ENCODE assay signal across 8 cellular contexts in genomic region chr12:48997719-48998496, GRCh38. TPM values are rescaled to one million over a fixed set of nuclear protein-coding genes. Genes with fewer than 3 reads are reported as not detected.
DNase-seq lines count a peak whose midpoint lies in the region; ATAC-seq and TF ChIP-seq lines count a peak whose summit lies in the region.

No MANE protein-coding gene starts in this region.

- H3K9me3 ChIP-seq in DOHH2 (ENCODE audit: control insufficient read depth, insufficient read depth, low read length) (no peaks in the 10 kb centered on the region), endocrine pancreas (ENCODE audit: control insufficient read depth, low read length) (no peaks in the 10 kb centered on the region)

- H3K9me3 Mint-ChIP-seq in neural crest cell: no peaks in the 10 kb centered on the region

- 0 out of 2 replicates have a peak, but pooled peaks cover 2% of the 10 kb centered on the region for H3K79me2 ChIP-seq in DOHH2 (ENCODE audit: control insufficient read depth, low read length)

- H3K4me2 ChIP-seq in DOHH2 (ENCODE audit: low read length): peak overlapping the region; percentile 96

- H3K4me3 Mint-ChIP-seq in neural crest cell: peak overlapping the region; percentile 64

- peak; percentile 39 for ATAC-seq in GM21360 (IDR thresholded peaks at IDR 0.05; ENCODE audit: unreplicated experiment)
- no peak for ATAC-seq in GM19324 (IDR thresholded peaks at IDR 0.05; ENCODE audit: low FRiP score, unreplicated experiment)

- H3F3A ChIP-seq in DOHH2 (ENCODE audit: control insufficient read depth, insufficient read depth): 0 out of 2 replicates have a peak, but pooled peaks cover 7% of the 10 kb centered on the region

- peak overlapping the region; percentile 82 for H3K4me3 ChIP-seq in DOHH2 (ENCODE audit: low read length)
- no peak overlapping the region for H3K4me3 ChIP-seq in endocrine pancreas (ENCODE audit: control insufficient read depth, insufficient read depth, low read length)

- H3K27ac Mint-ChIP-seq in neural crest cell (ENCODE audit: unreplicated experiment): no peak overlapping the region

- peak; percentile 82 for DNase-seq in RPMI8226
- no peak for DNase-seq in neural crest cell (ENCODE audit: low read depth, low spot score)
- DNase-seq in NCI-H1105 treated with DMSO at 0.1 percent for 48 hours (lab: John Stamatoyannopoulos, UW): no peak
- no peak for DNase-seq in EL

- H3K27me3 Mint-ChIP-seq in neural crest cell (ENCODE audit: low read depth): peaks cover 82% of the 10 kb centered on the region

- peaks cover 38% of the 10 kb centered on the region for H3K27me3 ChIP-seq in DOHH2 (ENCODE audit: control insufficient read depth, low read length)
- H3K27me3 ChIP-seq in endocrine pancreas (ENCODE audit: control insufficient read depth, insufficient read depth, low read length): no peaks in the 10 kb centered on the region

- no peaks in the 10 kb centered on the region for H3K9me2 ChIP-seq in DOHH2 (replicated peaks; ENCODE audit: control insufficient read depth, low read length)

- peaks cover 10% of the 10 kb centered on the region for H3K36me3 Mint-ChIP-seq in neural crest cell (ENCODE audit: low read depth)

- no peak overlapping the region for H3K27ac ChIP-seq in DOHH2 (ENCODE audit: low read depth, low read length)

- H3K4me1 Mint-ChIP-seq in neural crest cell: peaks cover 23% of the 10 kb centered on the region

- H3K4me1 ChIP-seq in DOHH2 (ENCODE audit: control insufficient read depth, low read length): peaks cover 50% of the 10 kb centered on the region
- H3K4me1 ChIP-seq in endocrine pancreas (ENCODE audit: control insufficient read depth, insufficient read depth, low read length): no peaks in the 10 kb centered on the region

- no peaks in the 10 kb centered on the region for H4K20me1 ChIP-seq in DOHH2 (ENCODE audit: control insufficient read depth, insufficient read depth, low read depth, low read length)

- H3K36me3 ChIP-seq in DOHH2 (ENCODE audit: control insufficient read depth, low read length): peaks cover 13% of the 10 kb centered on the region
- no peaks in the 10 kb centered on the region for H3K36me3 ChIP-seq in endocrine pancreas (ENCODE audit: control insufficient read depth, insufficient read depth, low read length)

- TF ChIP-seq CTCF in DOHH2 (IDR thresholded peaks at IDR 0.05; ENCODE audit: low read depth, low read length, poor library complexity, severe bottlenecking) (peak; percentile 10), neural crest cell (conservative IDR thresholded peaks at IDR 0.05) (no peak)

- H3K9ac ChIP-seq in endocrine pancreas (ENCODE audit: control insufficient read depth, insufficient read depth, low read length): peak overlapping the region; percentile 12

RNA-seq across cellular contexts. Expression of gene DDN, which starts 1.3 kb away (rescaled TPM):
- 0.51 and 0.64 TPM in 2 replicates for total RNA-seq in neural crest cell

RNA-seq across cellular contexts. Expression of gene WNT1, which starts 19.8 kb away (rescaled TPM):
- total RNA-seq in neural crest cell: 1.2 and 2.1 TPM in 2 replicates

RNA-seq across cellular contexts. Expression of gene PRKAG1, which starts 20.7 kb away (rescaled TPM):
- 58.5 and 61.9 TPM in 2 replicates for total RNA-seq in neural crest cell

RNA-seq across cellular contexts. Expression of gene WNT10B, which starts 26.4 kb away (rescaled TPM):
- 1.3 and 1.8 TPM in 2 replicates for total RNA-seq in neural crest cell

RNA-seq across cellular contexts. Expression of gene ARF3, which starts 40.6 kb away (rescaled TPM):
- 194 and 202 TPM in 2 replicates for total RNA-seq in neural crest cell
